Comparison of ENCODE assay signal across 1 cellular context in the genomic region with DNA sequence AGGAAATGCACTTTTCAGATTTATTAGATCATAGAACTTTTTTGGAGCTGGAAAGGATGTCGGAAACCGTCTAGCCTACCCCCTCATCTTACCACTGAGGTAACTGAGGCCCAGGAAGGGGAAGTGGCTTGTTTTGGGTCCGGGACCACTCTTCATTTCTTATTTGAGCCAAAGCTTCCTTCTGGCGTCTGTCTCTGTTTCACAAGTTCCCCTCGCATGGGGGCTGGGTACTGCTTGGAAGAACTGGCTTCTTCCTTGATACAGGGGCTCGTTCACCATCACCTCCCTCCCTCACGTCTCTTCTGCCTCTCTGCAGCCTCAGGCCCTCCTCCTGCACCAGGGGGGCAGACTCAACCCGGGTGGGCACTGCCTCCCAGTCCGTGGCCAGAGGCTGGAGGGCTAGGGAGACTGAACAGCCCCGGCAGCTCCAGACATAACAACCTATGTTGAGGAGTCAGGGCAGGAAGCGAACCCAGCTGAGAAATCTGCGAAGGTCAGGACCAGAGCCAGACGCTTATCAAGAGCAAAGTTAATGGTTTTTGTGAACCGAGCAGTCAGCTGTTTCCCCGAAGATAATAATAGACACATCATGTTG.
TF ChIP-seq lines count a peak whose summit lies in the region.

No MANE protein-coding gene starts in this region.

TF ChIP-seq in H1, 55 proteins besides CTCF, POLR2A, EP300 and RAD21 (continued from another document):
- TF ChIP-seq CTBP2 (IDR thresholded peaks at IDR 0.05; ENCODE audit: borderline replicate concordance, insufficient read depth, insufficient read length, low read length) (no peak), JUN (IDR thresholded peaks at IDR 0.05; ENCODE audit: low read depth, low read length) (no peak), TEAD4 (IDR thresholded peaks at IDR 0.05; ENCODE audit: low read depth, low read length) (no peak), E2F6 (IDR thresholded peaks at IDR 0.05) (no peak)
